Comparison of ENCODE assay signal across 1 cellular context in the genomic region with DNA sequence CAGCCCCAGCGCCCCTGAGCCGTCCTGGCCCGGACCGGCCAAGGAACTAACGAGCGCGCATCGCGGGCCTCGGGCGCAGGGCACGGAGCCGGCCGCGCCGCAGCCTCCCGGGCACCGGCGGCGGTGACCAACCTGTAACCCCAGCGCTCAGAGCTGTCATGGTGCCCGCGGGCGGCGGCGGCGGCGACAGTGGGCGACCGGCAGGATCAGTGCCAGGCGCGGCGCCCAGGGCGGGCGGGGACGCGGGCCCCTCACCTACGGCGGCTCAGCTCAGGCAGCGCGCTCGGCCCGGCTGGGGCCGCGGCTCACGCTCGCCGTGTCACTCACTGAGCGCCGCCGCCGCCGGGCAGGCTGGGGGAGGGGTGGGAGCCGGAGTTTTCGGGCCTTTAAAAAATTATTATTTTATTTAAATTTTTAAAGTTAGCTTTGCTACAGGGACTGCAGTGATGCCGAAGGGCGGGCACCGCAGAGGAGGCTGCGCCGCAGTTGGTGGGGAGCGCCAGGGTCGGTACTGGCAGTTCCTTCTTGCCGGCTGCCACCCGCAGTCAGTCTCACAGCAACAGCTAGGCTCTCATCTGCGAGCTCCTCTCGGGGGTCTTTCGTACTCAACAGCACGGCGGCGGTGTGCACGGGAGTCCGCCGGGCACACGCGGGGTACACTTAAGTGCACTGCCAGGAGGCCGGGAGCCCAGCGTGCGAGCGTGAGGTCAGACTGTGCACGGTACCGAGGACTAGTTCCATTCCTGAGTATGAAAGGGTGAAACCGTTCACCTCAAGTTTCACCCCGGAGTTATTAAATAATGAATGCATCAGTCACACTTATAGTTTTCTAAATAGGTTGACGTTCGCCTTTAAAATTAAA.
TF ChIP-seq lines count a peak whose summit lies in the region.

A gene (minus strand): TSS at position 328 of the 862 bp plus-strand sequence. CDS start 17,382 bp downstream, outside the sequence.

TF ChIP-seq in H1, 55 proteins besides CTCF, POLR2A, EP300 and RAD21 (continued from another document):
- TF ChIP-seq SP4 (IDR thresholded peaks at IDR 0.05; ENCODE audit: low read length) (no peak), CBX5 (IDR thresholded peaks at IDR 0.05; ENCODE audit: low read depth, low read length) (no peak), BRCA1 (IDR thresholded peaks at IDR 0.05; ENCODE audit: low read depth, low read length) (no peak), KDM4A (IDR thresholded peaks at IDR 0.05; ENCODE audit: low read depth, low read length, severe bottlenecking) (peak; percentile 55), JUN (IDR thresholded peaks at IDR 0.05; ENCODE audit: low read depth, low read length) (no peak), SUZ12 (IDR thresholded peaks at IDR 0.05; ENCODE audit: low read length) (peak; percentile 32; the same call in 1 of the 2 replicates), SAP30 (IDR thresholded peaks at IDR 0.05; ENCODE audit: insufficient read depth, insufficient replicate concordance, low read length) (no peak), CREB1 (IDR thresholded peaks at IDR 0.05) (peak; percentile 65; the same call in 1 of the 2 replicates), BCL11A (IDR thresholded peaks at IDR 0.05; ENCODE audit: low read depth in 2 of 2, low read length in 2 of 2) (no peak), BACH1 (IDR thresholded peaks at IDR 0.05; ENCODE audit: low read length) (no peak), SP1 (IDR thresholded peaks at IDR 0.05; ENCODE audit: low read depth, low read length) (no peak), YY1 (IDR thresholded peaks at IDR 0.05; ENCODE audit: low read depth, low read length) (no peak), EZH2 (IDR thresholded peaks at IDR 0.05; ENCODE audit: low read depth, low read length, severe bottlenecking) (peak; percentile 39), RBBP5 (IDR thresholded peaks at IDR 0.05; ENCODE audit: borderline replicate concordance, low read depth, low read length) (0 out of 2 replicates have a peak, but pooled peaks have one; percentile 20), CTBP2 (IDR thresholded peaks at IDR 0.05; ENCODE audit: borderline replicate concordance, insufficient read depth, insufficient read length, low read length) (no peak), TBP (IDR thresholded peaks at IDR 0.05; ENCODE audit: low read depth, low read length) (no peak), TAF1 (IDR thresholded peaks at IDR 0.05; ENCODE audit: low read depth, low read length) (no peak), KDM1A (IDR thresholded peaks at IDR 0.05; ENCODE audit: borderline replicate concordance, low read length) (no peak), ASH2L (IDR thresholded peaks at IDR 0.05; ENCODE audit: low read length) (no peak), SIRT6 (IDR thresholded peaks at IDR 0.05; ENCODE audit: low read length) (no peak)
- TF ChIP-seq, protein P1, sequence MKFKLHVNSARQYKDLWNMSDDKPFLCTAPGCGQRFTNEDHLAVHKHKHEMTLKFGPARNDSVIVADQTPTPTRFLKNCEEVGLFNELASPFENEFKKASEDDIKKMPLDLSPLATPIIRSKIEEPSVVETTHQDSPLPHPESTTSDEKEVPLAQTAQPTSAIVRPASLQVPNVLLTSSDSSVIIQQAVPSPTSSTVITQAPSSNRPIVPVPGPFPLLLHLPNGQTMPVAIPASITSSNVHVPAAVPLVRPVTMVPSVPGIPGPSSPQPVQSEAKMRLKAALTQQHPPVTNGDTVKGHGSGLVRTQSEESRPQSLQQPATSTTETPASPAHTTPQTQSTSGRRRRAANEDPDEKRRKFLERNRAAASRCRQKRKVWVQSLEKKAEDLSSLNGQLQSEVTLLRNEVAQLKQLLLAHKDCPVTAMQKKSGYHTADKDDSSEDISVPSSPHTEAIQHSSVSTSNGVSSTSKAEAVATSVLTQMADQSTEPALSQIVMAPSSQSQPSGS (IDR thresholded peaks at IDR 0.05; ENCODE audit: low read length) = no peak
- TF ChIP-seq, protein P2, sequence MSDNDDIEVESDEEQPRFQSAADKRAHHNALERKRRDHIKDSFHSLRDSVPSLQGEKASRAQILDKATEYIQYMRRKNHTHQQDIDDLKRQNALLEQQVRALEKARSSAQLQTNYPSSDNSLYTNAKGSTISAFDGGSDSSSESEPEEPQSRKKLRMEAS (IDR thresholded peaks at IDR 0.05) = no peak
TF ChIP-seq in H1: peak in this region for 5.
